In the genomic region with DNA sequence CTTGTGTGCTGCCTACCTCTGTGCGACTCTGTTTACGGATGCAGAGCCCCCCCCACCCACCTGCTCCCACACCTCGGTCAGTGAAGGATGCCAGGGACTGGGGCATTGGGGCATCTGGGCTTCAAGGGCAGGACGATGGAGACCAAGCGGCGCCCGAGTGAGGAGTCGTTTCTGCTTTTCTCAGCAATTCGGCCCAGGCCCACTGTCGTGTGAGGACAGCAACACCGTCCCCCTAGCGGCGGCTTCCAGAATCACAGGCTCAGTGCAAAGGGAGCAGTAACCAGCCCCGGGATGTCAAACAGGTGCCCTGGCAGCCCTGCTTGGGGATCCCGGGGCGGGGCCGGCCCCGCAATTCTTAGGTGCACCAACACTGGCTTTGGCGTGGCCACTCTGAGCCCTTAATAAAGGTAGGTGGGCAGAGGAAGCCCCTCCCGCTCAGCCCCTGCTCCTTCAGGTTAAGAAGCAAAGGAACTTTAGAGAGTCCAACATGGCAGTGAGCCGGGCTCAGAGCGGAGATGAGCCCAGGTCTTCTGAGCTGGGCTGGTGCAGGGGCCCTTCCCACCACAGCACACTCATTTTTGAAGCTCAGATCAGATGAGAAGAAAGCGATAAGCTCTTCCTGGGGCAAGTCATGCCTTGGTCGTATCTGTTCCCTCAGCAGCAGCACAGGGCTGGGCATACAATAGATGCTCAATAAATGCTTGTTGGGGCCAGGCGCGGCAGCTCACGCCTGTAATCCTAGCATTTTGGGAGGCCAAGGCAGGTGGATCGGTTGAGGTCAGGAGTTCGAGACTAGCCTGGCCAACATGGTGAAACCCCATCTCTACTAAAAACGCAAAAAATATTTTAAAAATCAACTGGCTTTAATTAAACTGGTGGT, we compare ENCODE assay signal across 8 cellular contexts. TPM values are rescaled to one million over a fixed set of nuclear protein-coding genes. Genes with fewer than 3 reads are reported as not detected.
DNase-seq lines count a peak whose midpoint lies in the region; ATAC-seq, FAIRE-seq and TF ChIP-seq lines count a peak whose summit lies in the region.

No MANE protein-coding gene starts in this region.

- H3K9me3 ChIP-seq in mesenchymal stem cell (ENCODE audit: control insufficient read depth, low read length) = no peaks in the 10 kb centered on the region

- no peak overlapping the region for H2AFZ ChIP-seq in mesenchymal stem cell (ENCODE audit: low read depth, low read length)

- CTCF ChIA-PET in activated CD4-positive, alpha-beta memory T cell treated with anti-CD3 and anti-CD28 coated beads for 36 hours (lab: Charles Lee) = no interaction called here

- H3K27ac ChIP-seq in mesenchymal stem cell (ENCODE audit: low read length, poor library complexity, severe bottlenecking) = no peak overlapping the region

- H3K9ac ChIP-seq in mesenchymal stem cell (ENCODE audit: low read length) = no peak overlapping the region

- no peak for FAIRE-seq in D721Med (lab: Jason Lieb, UNC)

- H4K91ac ChIP-seq in mesenchymal stem cell (ENCODE audit: low read length) = no peak overlapping the region

- no peak overlapping the region for H3K4me3 ChIP-seq in mesenchymal stem cell (ENCODE audit: insufficient read depth in 1 of 2, low read depth in 1 of 2, low read length in 2 of 2)

- ATAC-seq in HG02943 (IDR thresholded peaks at IDR 0.05; ENCODE audit: low read depth, unreplicated experiment) (peak; percentile 52), GM18519 (IDR thresholded peaks at IDR 0.05; ENCODE audit: low FRiP score, unreplicated experiment) (no peak)

- no peak overlapping the region for H3K14ac ChIP-seq in mesenchymal stem cell (ENCODE audit: low read length in 2 of 2)

- no peak overlapping the region for H3K23ac ChIP-seq in mesenchymal stem cell (ENCODE audit: low read length in 2 of 2)

- peaks cover 8% of the 10 kb centered on the region for H3K4me1 ChIP-seq in mesenchymal stem cell (ENCODE audit: control insufficient read depth, insufficient read depth, low read depth, low read length)

- H3K27me3 Mint-ChIP-seq in activated CD4-positive, alpha-beta memory T cell treated with anti-CD3 and anti-CD28 coated beads for 36 hours = peaks cover 19% of the 10 kb centered on the region

- H3K4me2 ChIP-seq in mesenchymal stem cell (ENCODE audit: low read length, poor library complexity, severe bottlenecking) = no peak overlapping the region

- no peak overlapping the region for H3K27ac Mint-ChIP-seq in activated CD4-positive, alpha-beta memory T cell treated with anti-CD3 and anti-CD28 coated beads for 36 hours

- H3K36me3 ChIP-seq in mesenchymal stem cell (ENCODE audit: control insufficient read depth in 1 of 2, insufficient read depth in 2 of 2, low read depth in 1 of 2, low read length in 2 of 2) = no peaks in the 10 kb centered on the region

- H2BK120ac ChIP-seq in mesenchymal stem cell (ENCODE audit: low read depth, low read length) = no peak overlapping the region

- peaks cover 43 to 53% of the 10 kb centered on the region in 2 experiments for H3K27me3 ChIP-seq in mesenchymal stem cell (ENCODE audit: control insufficient read depth in 1 of 2, insufficient read depth in 1 of 2, low read length in 2 of 2)

- H3K4me1 Mint-ChIP-seq in activated CD4-positive, alpha-beta memory T cell treated with anti-CD3 and anti-CD28 coated beads for 36 hours (ENCODE audit: low read depth) = peaks cover 9% of the 10 kb centered on the region

- H3K79me1 ChIP-seq in mesenchymal stem cell (replicated peaks; ENCODE audit: low read length, poor library complexity, severe bottlenecking) = no peaks in the 10 kb centered on the region

- no peak overlapping the region for H2BK15ac ChIP-seq in mesenchymal stem cell (ENCODE audit: low read depth, poor library complexity, severe bottlenecking)

- no peak overlapping the region for H3K4ac ChIP-seq in mesenchymal stem cell (ENCODE audit: low read depth in 1 of 2, low read length in 2 of 2)

- no peak overlapping the region for H2AK5ac ChIP-seq in mesenchymal stem cell (ENCODE audit: low read length, severe bottlenecking)

- H3K36me3 Mint-ChIP-seq in activated CD4-positive, alpha-beta memory T cell treated with anti-CD3 and anti-CD28 coated beads for 36 hours = no peaks in the 10 kb centered on the region

- no peaks in the 10 kb centered on the region for H3K9me3 Mint-ChIP-seq in activated CD4-positive, alpha-beta memory T cell treated with anti-CD3 and anti-CD28 coated beads for 36 hours

- H4K8ac ChIP-seq in mesenchymal stem cell (ENCODE audit: low read length) = no peak overlapping the region

- peak; percentile 68 for DNase-seq in D721Med (ENCODE audit: insufficient read length, low spot score)
- peak; percentile 75 to 88 for DNase-seq in NCI-H526 (lab: John Stamatoyannopoulos, UW)
- DNase-seq in activated CD4-positive, alpha-beta memory T cell treated with anti-CD3 and anti-CD28 coated beads for 36 hours = peak; percentile 86
- DNase-seq in effector CD8-positive, alpha-beta T cell (lab: John Stamatoyannopoulos, UW) = peak; percentile 67
- peak; percentile 71 for DNase-seq in mesenchymal stem cell
- DNase-seq in stimulated activated CD8-positive, alpha-beta memory T cell treated with anti-CD3 and anti-CD28 coated beads, Interleukin-15, amount 100 ng/mL, for 48 hours (ENCODE audit: low read depth in 2 of 2) = peak; percentile 71 to 72

- no peak overlapping the region for H2BK12ac ChIP-seq in mesenchymal stem cell (ENCODE audit: low read length in 2 of 2)

- TF ChIP-seq CTCF in D721Med (IDR thresholded peaks at IDR 0.05; ENCODE audit: insufficient read depth, missing control alignments) = peak; percentile 70

- H2BK5ac ChIP-seq in mesenchymal stem cell (ENCODE audit: low read depth, low read length, poor library complexity, severe bottlenecking) = no peak overlapping the region

- H3K4me3 Mint-ChIP-seq in activated CD4-positive, alpha-beta memory T cell treated with anti-CD3 and anti-CD28 coated beads for 36 hours = no peak overlapping the region

- intact Hi-C loops in activated CD4-positive, alpha-beta memory T cell treated with anti-CD3 and anti-CD28 coated beads for 36 hours (cut with micrococcal nuclease) = no loop called here

- H3K18ac ChIP-seq in mesenchymal stem cell (ENCODE audit: low read depth in 1 of 2, low read length in 2 of 2) = no peak overlapping the region

- POLR2A ChIA-PET in activated CD4-positive, alpha-beta memory T cell treated with anti-CD3 and anti-CD28 coated beads for 36 hours (lab: Charles Lee) = no interaction called here

- 35% methylated on average over 29 of the region's 30 CpGs for WGBS in mesenchymal stem cell

RNA-seq across cellular contexts. Expression of a gene that starts 51.3 kb away (rescaled TPM):
- 100 to 1,000 TPM; 175 to 177 TPM for total RNA-seq in activated CD4-positive, alpha-beta memory T cell treated with anti-CD3 and anti-CD28 coated beads for 36 hours
- polyA plus RNA-seq in mesenchymal stem cell (2013, experiment 1 of 2) = 132 TPM
- polyA plus RNA-seq in mesenchymal stem cell (2013, experiment 2 of 2) = 135 TPM
